ENCODE assay signal across 25 cellular contexts in the genomic region with DNA sequence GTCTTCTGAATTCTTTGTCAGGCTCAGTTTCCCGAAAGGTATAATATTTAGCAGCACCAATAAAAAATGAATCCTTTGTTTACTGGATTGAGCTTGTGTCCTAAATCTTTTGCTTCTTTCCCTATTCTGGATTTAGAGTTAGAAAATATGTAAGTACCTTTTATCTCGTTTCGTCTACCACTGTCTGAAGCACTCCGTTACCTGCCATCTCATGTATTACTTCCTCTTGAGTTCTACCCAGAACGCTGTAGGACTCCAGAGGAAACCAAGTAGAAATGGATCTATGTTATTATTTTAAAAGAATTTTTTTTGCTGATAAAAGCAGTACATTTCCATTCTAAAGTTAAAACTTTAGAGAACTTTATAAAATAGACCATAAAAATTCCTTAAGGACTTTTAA. TPM values are rescaled to one million over a fixed set of nuclear protein-coding genes. Genes with fewer than 3 reads are reported as not detected.
DNase-seq lines count a peak whose midpoint lies in the region; ATAC-seq and TF ChIP-seq lines count a peak whose summit lies in the region.
"Had no signal": no experiment of that assay in that cellular context is flagged by ENCODE, and none has a peak within 500 bp of the region (broad histone marks: within the 10 kb centered on the region; RNA-seq: fewer than 3 reads in every experiment).

No MANE protein-coding gene starts in this region.

- H3K4me3 Mint-ChIP-seq in CD4-positive, CD25-positive, alpha-beta regulatory T cell, result peak overlapping the region; percentile 7 to 63 (median 25)
- peak overlapping the region; percentile 73 for H3K4me3 Mint-ChIP-seq in T-helper 17 cell
- no peak overlapping the region for H3K4me3 Mint-ChIP-seq in natural killer cell
- H3K4me3 Mint-ChIP-seq: WTC11 had no signal

- CTCF ChIA-PET in OCI-LY7 (lab: Charles Lee; ENCODE audit: unreplicated experiment), result no interaction called here

- no peaks in the 10 kb centered on the region; the same call in 1 of the 2 replicates for H4K20me1 ChIP-seq in OCI-LY7 (ENCODE audit: insufficient read depth, low read length)

- peaks cover 5% of the 10 kb centered on the region for H3K36me3 Mint-ChIP-seq in CD4-positive, CD25-positive, alpha-beta regulatory T cell
- H3K36me3 Mint-ChIP-seq in T-helper 17 cell (ENCODE audit: low read depth) (peaks cover 5% of the 10 kb centered on the region), natural killer cell (no peaks in the 10 kb centered on the region)
- H3K36me3 Mint-ChIP-seq: WTC11 had no signal

- no peaks in the 10 kb centered on the region for H3K9me3 Mint-ChIP-seq in CD4-positive, CD25-positive, alpha-beta regulatory T cell
- no peaks in the 10 kb centered on the region for H3K9me3 Mint-ChIP-seq in natural killer cell
- H3K9me3 Mint-ChIP-seq: activated T-helper 2 cell treated with anti-CD3 and anti-CD28 coated beads, Interferon-gamma antibody, Interleukin-2, Interleukin-4, amounts not matched to agents 10 μg/mL and 5 μg/mL and 100 μg/mL, durations not matched to agents 14 hours and 24 hours and 36 hours; WTC11 had no signal

- peaks cover 57 to 92% (median 76%) of the 10 kb centered on the region in 4 donors for H3K4me1 Mint-ChIP-seq in CD4-positive, CD25-positive, alpha-beta regulatory T cell
- peaks cover 59% of the 10 kb centered on the region for H3K4me1 Mint-ChIP-seq in T-helper 17 cell
- H3K4me1 Mint-ChIP-seq in natural killer cell, result peaks cover 62 to 63% of the 10 kb centered on the region in 2 donors

- intact Hi-C loops in natural killer cell (cut with micrococcal nuclease), result no loop called here
- intact Hi-C loops in OCI-LY7 (cut with micrococcal nuclease; ENCODE audit: unreplicated experiment), result no loop called here

- no peak overlapping the region for H3K27ac ChIP-seq in CD4-positive, CD25-positive, alpha-beta regulatory T cell (ENCODE audit: insufficient read depth, low read length, poor library complexity, severe bottlenecking)
- H3K27ac ChIP-seq in OCI-LY7 (ENCODE audit: low read depth, low read length, poor library complexity, severe bottlenecking), result no peak overlapping the region
- H3K27ac ChIP-seq: BLaER1, body of pancreas, GM23248, HL-60, transverse colon had no signal

- peaks cover 100% of the 10 kb centered on the region for H3K79me2 ChIP-seq in OCI-LY7 (ENCODE audit: insufficient read depth, low read depth, low read length)

- DNase-seq in CD4-positive, CD25-positive, alpha-beta regulatory T cell, result peak in 1 of 3 donors; percentile 35
- DNase-seq in GF-D8 (lab: John Stamatoyannopoulos, UW) (peak; percentile 38), T-helper 17 cell (no peak), natural killer cell (no peak), OCI-LY7 (ENCODE audit: low spot score) (no peak), hepatic stellate cell (ENCODE audit: low spot score) (no peak)
- DNase-seq: activated CD4-positive, alpha-beta T cell treated with anti-CD3 and anti-CD28 coated beads, Interleukin-2, amount 50 U/mL, for 4 hours; activated CD8-positive, alpha-beta memory T cell treated with anti-CD3 and anti-CD28 coated beads, Interleukin-2, amount 50 U/mL, for 4 hours; body of pancreas; DMS79 treated with DMSO at 0.1 percent for 48 hours; GM23248; Kasumi-1; NCI-H1694; NCI-H510A; PC-3; stimulated activated CD4-positive, alpha-beta T cell treated with anti-CD3 and anti-CD28 coated beads, Interleukin-15, amount 100 ng/mL, for 24 hours; T-helper 9 cell; transverse colon had no signal

- H3K9me2 ChIP-seq in OCI-LY7 (ENCODE audit: insufficient read depth, low read length), result no peaks in the 10 kb centered on the region

- H3K36me3 ChIP-seq in CD4-positive, CD25-positive, alpha-beta regulatory T cell (ENCODE audit: control insufficient read depth, insufficient read depth, low read length), result peaks cover 5% of the 10 kb centered on the region
- peaks cover 6% of the 10 kb centered on the region; the same call in 1 of the 2 replicates for H3K36me3 ChIP-seq in OCI-LY7 (ENCODE audit: insufficient read depth, low read length)
- H3K36me3 ChIP-seq: transverse colon had no signal

- H3K4me3 ChIP-seq in CD4-positive, CD25-positive, alpha-beta regulatory T cell (ENCODE audit: low read depth, low read length), result peak overlapping the region; percentile 16
- H3K4me3 ChIP-seq in OCI-LY7 (ENCODE audit: low read depth, low read length, poor library complexity, severe bottlenecking), result no peak overlapping the region
- H3K4me3 ChIP-seq: BLaER1, body of pancreas, GM23248, transverse colon had no signal

- H3K27me3 Mint-ChIP-seq in CD4-positive, CD25-positive, alpha-beta regulatory T cell, result no peaks in the 10 kb centered on the region
- H3K27me3 Mint-ChIP-seq in T-helper 17 cell (no peaks in the 10 kb centered on the region), natural killer cell (ENCODE audit: low read depth in 2 of 2) (no peaks in the 10 kb centered on the region)

- TF ChIP-seq CTCF in natural killer cell (IDR thresholded peaks at IDR 0.05) (no peak), OCI-LY7 (conservative IDR thresholded peaks at IDR 0.05; ENCODE audit: low read length) (no peak)

- BruUV-seq in OCI-LY7 (replicated peaks; lab: Mats Ljungman, UMichigan), result no TSS peak

- H3K27ac Mint-ChIP-seq in CD4-positive, CD25-positive, alpha-beta regulatory T cell, result peak overlapping the region in 2 of 3 donors; percentile 8 to 51
- peak overlapping the region; percentile 39 for H3K27ac Mint-ChIP-seq in T-helper 17 cell
- H3K27ac Mint-ChIP-seq in natural killer cell, result peak overlapping the region; percentile 41 to 54
- H3K27ac Mint-ChIP-seq: activated T-helper 2 cell treated with anti-CD3 and anti-CD28 coated beads, Interferon-gamma antibody, Interleukin-2, Interleukin-4, amounts not matched to agents 10 μg/mL and 5 μg/mL and 100 μg/mL, durations not matched to agents 14 hours and 24 hours and 36 hours; WTC11 had no signal

- H3K27me3 ChIP-seq in CD4-positive, CD25-positive, alpha-beta regulatory T cell (ENCODE audit: control insufficient read depth, insufficient read depth, low read length), result no peaks in the 10 kb centered on the region
- H3K27me3 ChIP-seq: BLaER1, body of pancreas, transverse colon had no signal

- H2AFZ ChIP-seq in OCI-LY7 (ENCODE audit: low read length), result no peak overlapping the region
- H2AFZ ChIP-seq: GM23248 had no signal

- H3K4me1 ChIP-seq in CD4-positive, CD25-positive, alpha-beta regulatory T cell (ENCODE audit: control insufficient read depth, insufficient read depth, low read length, poor library complexity, severe bottlenecking), result peaks cover 82% of the 10 kb centered on the region
- peaks cover 38% of the 10 kb centered on the region for H3K4me1 ChIP-seq in OCI-LY7 (ENCODE audit: insufficient read depth, low read length, poor library complexity, severe bottlenecking)

- ATAC-seq in CD4-positive, CD25-positive, alpha-beta regulatory T cell (ENCODE audit: low read depth in 2 of 2), result no peak
- ATAC-seq in T-helper 17 cell (peak; percentile 32), natural killer cell (no peak), GM18868 (IDR thresholded peaks at IDR 0.05; ENCODE audit: unreplicated experiment) (no peak)
- ATAC-seq: body of pancreas, left lobe of liver, PC-3, Right ventricle myocardium inferior, WTC11 had no signal

- H3K4me2 ChIP-seq in OCI-LY7 (ENCODE audit: low read length), result no peak overlapping the region
- H3K4me2 ChIP-seq: BLaER1 had no signal

- POLR2A ChIA-PET in OCI-LY7 (lab: Charles Lee), result interaction anchor here (0.6 to 2.1 kb wide), 3 partner anchors 10 to 37 kb away, joined by 3 to 12 read pairs (median 4); no protein-coding TSS in a partner anchor

- no peaks in the 10 kb centered on the region for H3K9me3 ChIP-seq in CD4-positive, CD25-positive, alpha-beta regulatory T cell (ENCODE audit: control insufficient read depth in 2 of 2, low read length in 2 of 2)
- H3K9me3 ChIP-seq in T-helper 17 cell (ENCODE audit: control insufficient read depth, low read length, poor library complexity, severe bottlenecking), result no peaks in the 10 kb centered on the region
- H3K9me3 ChIP-seq in OCI-LY7 (ENCODE audit: low read length), result no peaks in the 10 kb centered on the region
- H3K9me3 ChIP-seq: body of pancreas, transverse colon had no signal

RNA-seq across cellular contexts. Expression of a gene that starts 13.5 kb away (rescaled TPM):
- total RNA-seq in CD4-positive, CD25-positive, alpha-beta regulatory T cell, result 200 TPM
- polyA plus RNA-seq in CD4-positive, CD25-positive, alpha-beta regulatory T cell, result 10 to 100 TPM; 28.2 to 41.9 (median 37.0) TPM
- total RNA-seq in T-helper 17 cell (100 to 1,000 TPM; 191 to 257 TPM), natural killer cell (100 to 1,000 TPM; 136 to 148 (median 141) TPM), OCI-LY7 (2022) (66.5 and 67.0 TPM in 2 replicates)
- 65.9 and 74.5 TPM in 2 replicates for total RNA-seq in OCI-LY7 (2014; rRNA removed; shearing (Covaris generic))

RNA-seq across cellular contexts. Expression of a gene that starts 47.6 kb away (rescaled TPM):
- 207 TPM for total RNA-seq in CD4-positive, CD25-positive, alpha-beta regulatory T cell
- 100 to 1,000 TPM; 221 to 282 (median 255) TPM for polyA plus RNA-seq in CD4-positive, CD25-positive, alpha-beta regulatory T cell
- total RNA-seq in T-helper 17 cell (100 to 1,000 TPM; 222 to 231 TPM), natural killer cell (100 to 1,000 TPM; 137 to 188 (median 154) TPM), OCI-LY7 (2022) (201 and 213 TPM in 2 replicates)
- total RNA-seq in OCI-LY7 (2014; rRNA removed; shearing (Covaris generic)), result 145 and 185 TPM in 2 replicates
